ENCODE assay signal across 2 cellular contexts in genomic region chr4:13851541-13851940, GRCh38.
TF ChIP-seq lines count a peak whose summit lies in the region.

No MANE protein-coding gene starts in this region.

TF ChIP-seq in IMR-90, 13 proteins besides CTCF, POLR2A, EP300 and RAD21:
- TF ChIP-seq RFX5 (IDR thresholded peaks at IDR 0.05; ENCODE audit: low read depth, low read length), result no peak
- no peak for TF ChIP-seq NFE2L2 (IDR thresholded peaks at IDR 0.05; ENCODE audit: low read depth, low read length)
- TF ChIP-seq CEBPB (IDR thresholded peaks at IDR 0.05; ENCODE audit: low read depth, low read length), result no peak
- no peak for TF ChIP-seq MAFK (IDR thresholded peaks at IDR 0.05; ENCODE audit: low read depth, low read length)
- TF ChIP-seq FOS (IDR thresholded peaks at IDR 0.05; ENCODE audit: low read depth, low read length), result no peak

TF ChIP-seq in H1, 55 proteins besides CTCF, POLR2A, EP300 and RAD21:
- no peak for TF ChIP-seq CEBPB (IDR thresholded peaks at IDR 0.05; ENCODE audit: low read depth, low read length)
- no peak for TF ChIP-seq TBP (IDR thresholded peaks at IDR 0.05; ENCODE audit: low read depth, low read length)
- no peak for TF ChIP-seq RBBP5 (IDR thresholded peaks at IDR 0.05; ENCODE audit: borderline replicate concordance, low read depth, low read length)
- no peak for TF ChIP-seq SAP30 (IDR thresholded peaks at IDR 0.05; ENCODE audit: insufficient read depth, insufficient replicate concordance, low read length)
- no peak for TF ChIP-seq KDM5A (IDR thresholded peaks at IDR 0.05; ENCODE audit: low read length)
- no peak for TF ChIP-seq SIX5 (IDR thresholded peaks at IDR 0.05; ENCODE audit: low read depth, low read length)
- no peak for TF ChIP-seq E2F6 (IDR thresholded peaks at IDR 0.05)
- TF ChIP-seq BRCA1 (IDR thresholded peaks at IDR 0.05; ENCODE audit: low read depth, low read length), result no peak
- no peak for TF ChIP-seq POU5F1 (IDR thresholded peaks at IDR 0.05; ENCODE audit: low read depth, low read length)
- TF ChIP-seq GTF2F1 (IDR thresholded peaks at IDR 0.05; ENCODE audit: borderline replicate concordance, low read depth, low read length), result no peak
- no peak for TF ChIP-seq ATF3 (IDR thresholded peaks at IDR 0.05; ENCODE audit: insufficient read depth, low read depth, low read length)
- no peak for TF ChIP-seq TAF7 (optimal IDR thresholded peaks at IDR 0.05; ENCODE audit: borderline replicate concordance, low read depth, low read length)
- TF ChIP-seq SP1 (IDR thresholded peaks at IDR 0.05; ENCODE audit: low read depth, low read length), result no peak
- no peak for TF ChIP-seq HDAC6 (IDR thresholded peaks at IDR 0.05; ENCODE audit: low read depth, low read length)
- no peak for TF ChIP-seq SP4 (IDR thresholded peaks at IDR 0.05; ENCODE audit: low read length)
